In the genomic region with DNA sequence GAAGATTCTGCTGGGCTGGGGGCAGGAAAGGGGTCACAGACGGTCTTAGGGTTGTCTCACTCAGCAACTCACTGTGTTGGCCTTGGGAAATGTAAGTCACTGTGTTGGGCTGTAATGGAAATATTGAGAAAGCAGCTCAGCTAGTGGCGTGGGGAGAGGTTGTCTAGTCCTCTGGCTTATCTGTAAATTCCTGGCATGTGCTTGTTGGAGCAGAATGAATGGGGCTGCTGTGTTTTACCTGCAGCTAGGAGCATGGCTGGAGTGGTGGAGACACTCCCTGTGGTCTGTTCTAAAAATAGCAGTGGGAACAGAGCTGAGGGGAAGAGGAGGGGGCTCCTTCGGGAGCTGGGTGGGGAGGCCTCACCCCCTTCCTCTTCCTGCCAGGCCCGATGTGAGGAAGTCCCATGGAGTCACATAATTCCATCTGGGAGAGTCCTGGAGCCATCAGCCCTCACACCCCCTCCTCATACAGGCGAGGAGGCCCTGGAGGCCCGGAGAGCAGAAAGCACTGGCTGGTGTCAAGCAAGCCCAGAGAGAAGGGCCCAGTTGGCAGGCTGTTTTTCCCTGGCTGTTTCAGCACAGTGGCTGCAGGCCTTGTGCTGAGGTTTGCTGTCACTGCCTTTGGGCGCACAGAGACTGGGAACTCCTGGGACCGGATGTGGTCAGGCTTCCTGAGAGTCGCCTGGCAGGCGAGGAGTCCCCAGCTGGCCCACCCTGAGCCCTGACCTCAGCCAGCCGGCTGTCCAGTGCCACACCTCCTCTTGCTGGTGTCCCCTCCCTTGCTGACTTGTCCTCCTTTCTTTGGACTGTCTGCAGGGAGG, we compare ENCODE assay signal across 8 cellular contexts.
DNase-seq lines count a peak whose midpoint lies in the region; ATAC-seq and TF ChIP-seq lines count a peak whose summit lies in the region.

No MANE protein-coding gene starts in this region.

- TF ChIP-seq CTCF in dorsolateral prefrontal cortex (IDR thresholded peaks at IDR 0.05 in 54 of 56, conservative IDR thresholded peaks at IDR 0.05 in 2 of 56; ENCODE audit: low read depth in 1 of 56, partially characterized antibody in 56 of 56) (no peak), PC-3 (conservative IDR thresholded peaks at IDR 0.05; ENCODE audit: low read depth, low read length) (no peak)

- H3F3A ChIP-seq in PC-3 (ENCODE audit: low read length, unreplicated experiment) = no peaks in the 10 kb centered on the region

- H3K36me3 ChIP-seq in subcutaneous abdominal adipose tissue (ENCODE audit: control insufficient read depth in 5 of 5, insufficient read depth in 5 of 5, low read length in 5 of 5) (peaks cover 0 to 13% (median 8%) of the 10 kb centered on the region in 5 donors), PC-3 (ENCODE audit: low read depth, low read length) (no peaks in the 10 kb centered on the region)

- peaks cover 18% of the 10 kb centered on the region for H3K36me3 Mint-ChIP-seq in T-cell

- H3K27me3 Mint-ChIP-seq in T-cell = no peaks in the 10 kb centered on the region

- ATAC-seq in GM19438 (IDR thresholded peaks at IDR 0.05; ENCODE audit: low read depth, unreplicated experiment) (peak; percentile 71), T-cell (replicated peaks in 1 of 4) (peak in 3 of 4 experiments; percentile 20 to 59 (median 40)), PC-3 (no peak), GM19035 (IDR thresholded peaks at IDR 0.05; ENCODE audit: unreplicated experiment) (no peak)

- POLR2A ChIA-PET in T-cell (lab: Charles Lee) (interaction anchor here in 1 of 2 donors (0.7 kb wide), 1 partner anchor 174 kb away, joined by 3 read pairs; no protein-coding TSS in a partner anchor), PC-3 (lab: Charles Lee; ENCODE audit: unreplicated experiment) (no interaction called here)

- H3K9ac ChIP-seq in subcutaneous abdominal adipose tissue (ENCODE audit: low read length in 5 of 5) (peak overlapping the region in 4 of 5 donors; percentile 2 to 57 (median 42)), PC-3 (ENCODE audit: low read length) (no peak overlapping the region)

- peak overlapping the region; percentile 87 to 94 for H3K27ac Mint-ChIP-seq in T-cell

- H3K4me3 ChIP-seq in dorsolateral prefrontal cortex (no peak overlapping the region), subcutaneous abdominal adipose tissue (ENCODE audit: low read depth in 1 of 5, low read length in 5 of 5) (peak overlapping the region in 2 of 5 donors; percentile 10 to 11), PC-3 (ENCODE audit: low read length) (no peak overlapping the region)

- no peak overlapping the region for H2AFZ ChIP-seq in PC-3 (ENCODE audit: low read length)

- H3K4me1 Mint-ChIP-seq in T-cell = peaks cover 31 to 49% (median 33%) of the 10 kb centered on the region in 3 donors

- H3K4me2 ChIP-seq in PC-3 (ENCODE audit: low read length) = no peak overlapping the region

- no peaks in the 10 kb centered on the region for H3K9me3 ChIP-seq in subcutaneous abdominal adipose tissue (ENCODE audit: control insufficient read depth in 5 of 5, low read length in 5 of 5)
- no peaks in the 10 kb centered on the region for H3K9me3 ChIP-seq in PC-3 (ENCODE audit: low read length)

- H3K27me3 ChIP-seq in dorsolateral prefrontal cortex (no peaks in the 10 kb centered on the region), subcutaneous abdominal adipose tissue (ENCODE audit: control insufficient read depth in 5 of 5, insufficient read depth in 4 of 5, low read length in 5 of 5) (no peaks in the 10 kb centered on the region), PC-3 (ENCODE audit: low read length) (no peaks in the 10 kb centered on the region)

- DNase-seq in T-cell = no peak
- peak in 6 of 10 donors; percentile 41 to 58 (median 53) for DNase-seq in dorsolateral prefrontal cortex
- DNase-seq in midbrain (lab: John Stamatoyannopoulos, UW) = peak; percentile 64
- DNase-seq in PC-3 = no peak
- DNase-seq in NCI-H1694 treated with DMSO at 0.1 percent for 48 hours (lab: John Stamatoyannopoulos, UW) = no peak

- H3K27ac ChIP-seq in dorsolateral prefrontal cortex = peak overlapping the region in 56 of 59 donors; percentile 13 to 99 (median 74)
- H3K27ac ChIP-seq in subcutaneous abdominal adipose tissue (ENCODE audit: low read depth, low read length) = peak overlapping the region; percentile 19
- no peak overlapping the region for H3K27ac ChIP-seq in PC-3 (ENCODE audit: low read length)

- CTCF ChIA-PET in T-cell (lab: Charles Lee) (interaction anchor here in 1 of 2 donors (0.5 kb wide), 1 partner anchor 105 kb away, joined by 3 read pairs; no protein-coding TSS in a partner anchor), PC-3 (lab: Charles Lee) (no interaction called here)

- BruUV-seq in PC-3 (replicated peaks; lab: Mats Ljungman, UMichigan) = no TSS peak

- H3K4me3 Mint-ChIP-seq in T-cell = peak overlapping the region in 1 of 3 donors; percentile 27

- no peaks in the 10 kb centered on the region for H3K9me2 ChIP-seq in PC-3 (replicated peaks; ENCODE audit: low read length)

- no peaks in the 10 kb centered on the region for H3K9me3 Mint-ChIP-seq in T-cell

- no peaks in the 10 kb centered on the region for H4K20me1 ChIP-seq in PC-3 (ENCODE audit: low read length)

- intact Hi-C loops in dorsolateral prefrontal cortex (cut with DNase I) = loop anchor here in 1 of 2 donors (10.0 kb wide), 2 partner anchors 204 to 446 kb away; partner anchors contain the start of genes BSPRY and WDR31
- intact Hi-C loops in PC-3 (cut with micrococcal nuclease) = no loop called here

- H3K4me1 ChIP-seq in subcutaneous abdominal adipose tissue (ENCODE audit: control insufficient read depth in 5 of 5, insufficient read depth in 5 of 5, low read length in 5 of 5) = peaks cover 3 to 50% (median 21%) of the 10 kb centered on the region in 5 donors
- H3K4me1 ChIP-seq in PC-3 (ENCODE audit: insufficient read depth, low read length) = no peaks in the 10 kb centered on the region

- no peaks in the 10 kb centered on the region for H3K79me2 ChIP-seq in PC-3 (ENCODE audit: low read length)

Comparison
In these comparisons a context has a peak if more than half of its experiments do, and no peak if none do; other contexts are left out.
1. ATAC-seq: peak in GM19438 (single experiment) and T-cell (3 of 4); none in PC-3 (single experiment) and GM19035 (single experiment).
2. DNase-seq: peak in dorsolateral prefrontal cortex (6 of 10) and midbrain (single experiment); none in T-cell (0 of 34), PC-3 (single experiment) and NCI-H1694 treated with DMSO at 0.1 percent for 48 hours (single experiment).